In the genomic region with DNA sequence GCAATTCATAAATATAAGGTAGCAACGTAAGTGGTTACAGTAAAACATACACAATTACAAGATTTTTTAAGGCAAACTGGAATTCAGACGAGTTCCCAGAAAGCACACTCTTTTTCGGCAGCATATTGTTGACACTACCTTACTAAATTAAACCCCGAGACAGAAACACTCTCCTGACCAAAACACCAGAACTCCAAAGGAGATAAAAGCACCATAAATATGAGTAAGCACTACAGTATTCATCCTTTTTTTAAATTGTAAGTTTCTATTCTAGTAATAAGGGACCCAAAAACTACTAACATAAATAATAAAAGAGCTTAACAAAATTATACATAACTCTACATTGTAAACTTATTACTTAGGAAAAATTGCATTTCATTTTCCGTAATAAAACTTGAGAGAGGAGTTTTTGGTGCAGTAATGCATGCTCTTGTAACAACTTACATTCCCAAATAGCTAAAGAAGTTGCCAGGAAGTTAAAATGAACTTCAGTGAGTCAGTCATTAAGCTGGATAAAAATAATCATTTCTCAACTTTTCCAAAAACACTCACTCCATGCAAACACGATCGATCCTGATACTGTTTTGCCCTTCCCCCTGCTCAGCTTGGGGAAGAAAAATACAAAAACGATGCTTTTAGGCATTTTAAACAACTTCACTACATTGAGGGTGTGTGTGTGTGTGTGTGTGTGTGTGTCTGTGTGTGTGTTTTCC, we compare ENCODE assay signal across 8 cellular contexts. TPM values are rescaled to one million over a fixed set of nuclear protein-coding genes. Genes with fewer than 3 reads are reported as not detected.
DNase-seq lines count a peak whose midpoint lies in the region; ATAC-seq and TF ChIP-seq lines count a peak whose summit lies in the region.

No MANE protein-coding gene starts in this region.

- H2AFZ ChIP-seq in PC-9 (0 out of 2 replicates have a peak overlapping the region, but pooled peaks have one; percentile 74), parathyroid adenoma (no peak overlapping the region)

- DNase-seq in EH (ENCODE audit: low read depth) (peak; percentile 67), PC-9 (no peak), esophagus muscularis mucosa (ENCODE audit: extremely low spot score) (no peak), NCI-H1092 treated with DMSO at 0.1 percent for 48 hours (lab: John Stamatoyannopoulos, UW) (no peak), mucosa of descending colon (no peak)

- no peak for TF ChIP-seq CTCF in PC-9 (conservative IDR thresholded peaks at IDR 0.05)
- no peak for TF ChIP-seq CTCF in esophagus muscularis mucosa (IDR thresholded peaks at IDR 0.05)
- TF ChIP-seq CTCF in parathyroid adenoma (IDR thresholded peaks at IDR 0.05): no peak
- TF ChIP-seq CTCF in mucosa of descending colon (IDR thresholded peaks at IDR 0.05): no peak

- H3K79me2 ChIP-seq in PC-9 (ENCODE audit: low read depth): peaks cover 50% of the 10 kb centered on the region
- no peaks in the 10 kb centered on the region for H3K79me2 ChIP-seq in parathyroid adenoma

- 21% methylated on average over 8 of the region's 8 CpGs for WGBS in esophagus muscularis mucosa

- no peak for ATAC-seq in GM19395 (IDR thresholded peaks at IDR 0.05; ENCODE audit: unreplicated experiment)
- no peak for ATAC-seq in GM19035 (IDR thresholded peaks at IDR 0.05; ENCODE audit: unreplicated experiment)
- no peak for ATAC-seq in mucosa of descending colon

- no peaks in the 10 kb centered on the region for H4K20me1 ChIP-seq in PC-9 (ENCODE audit: insufficient read depth)

- H3K4me3 ChIP-seq in PC-9: peak overlapping the region; percentile 85
- H3K4me3 ChIP-seq in esophagus muscularis mucosa: peak overlapping the region; percentile 75 to 99 (median 95)
- H3K4me3 ChIP-seq in parathyroid adenoma (ENCODE audit: low read depth, low read length): peak overlapping the region; percentile 66
- no peak overlapping the region for H3K4me3 ChIP-seq in mucosa of descending colon

- H3K9me3 ChIP-seq in PC-9 (ENCODE audit: insufficient read depth, low read depth) (no peaks in the 10 kb centered on the region), esophagus muscularis mucosa (no peaks in the 10 kb centered on the region), parathyroid adenoma (ENCODE audit: control insufficient read depth, low read length) (no peaks in the 10 kb centered on the region), mucosa of descending colon (no peaks in the 10 kb centered on the region)

- no peaks in the 10 kb centered on the region for H3F3A ChIP-seq in PC-9 (ENCODE audit: insufficient read depth, low read depth)

- TF ChIP-seq EP300 in esophagus muscularis mucosa (IDR thresholded peaks at IDR 0.05): no peak

- no peaks in the 10 kb centered on the region for H3K36me3 ChIP-seq in PC-9 (ENCODE audit: low read depth)
- H3K36me3 ChIP-seq in esophagus muscularis mucosa: no peaks in the 10 kb centered on the region
- no peaks in the 10 kb centered on the region for H3K36me3 ChIP-seq in parathyroid adenoma (ENCODE audit: control insufficient read depth, insufficient read depth, low read length)
- H3K36me3 ChIP-seq in mucosa of descending colon (ENCODE audit: low read depth): no peaks in the 10 kb centered on the region

- H3K4me1 ChIP-seq in PC-9 (replicated peaks; ENCODE audit: insufficient read depth) (peaks cover 12% of the 10 kb centered on the region), esophagus muscularis mucosa (peaks cover 16 to 35% (median 33%) of the 10 kb centered on the region in 4 donors), parathyroid adenoma (no peaks in the 10 kb centered on the region), mucosa of descending colon (ENCODE audit: low read depth) (peaks cover 5% of the 10 kb centered on the region)

- no peaks in the 10 kb centered on the region for H3K9me2 ChIP-seq in PC-9 (ENCODE audit: insufficient read depth)

- H3K27me3 ChIP-seq in PC-9 (ENCODE audit: insufficient read depth, low read depth) (no peaks in the 10 kb centered on the region), esophagus muscularis mucosa (no peaks in the 10 kb centered on the region), parathyroid adenoma (ENCODE audit: control insufficient read depth, insufficient read depth, low read length) (no peaks in the 10 kb centered on the region)

- H3K4me2 ChIP-seq in PC-9: peak overlapping the region; percentile 98
- peak overlapping the region; percentile 86 for H3K4me2 ChIP-seq in parathyroid adenoma (ENCODE audit: low read length)

- no peak for TF ChIP-seq POLR2A in esophagus muscularis mucosa (IDR thresholded peaks at IDR 0.05; ENCODE audit: low read depth)

- CTCF ChIA-PET in PC-9 (lab: Charles Lee): interaction anchor here (0.7 kb wide), 3 partner anchors 19 to 40 kb away, joined by 3 to 4 read pairs (median 4); no protein-coding TSS in a partner anchor

- intact Hi-C loops in PC-9 (cut with micrococcal nuclease; ENCODE audit: unreplicated experiment) (loop anchor here (10.0 kb wide), 3 partner anchors 272 to 388 kb away; a partner anchor contains a TSS), esophagus muscularis mucosa (cut with DNase I) (loop anchor here (10.0 kb wide), 6 partner anchors 88 to 708 kb away; a partner anchor contains a TSS), mucosa of descending colon (cut with DNase I, micrococcal nuclease) (no loop called here)

- BruUV-seq in PC-9 (replicated peaks; lab: Mats Ljungman, UMichigan): no TSS peak

- POLR2A ChIA-PET in PC-9 (lab: Charles Lee; ENCODE audit: unreplicated experiment): interaction anchor here (0.6 to 0.7 kb wide), 3 partner anchors 30 to 710 kb away, joined by 3 to 5 read pairs (median 3); no protein-coding TSS in a partner anchor

- no peak overlapping the region for H3K9ac ChIP-seq in parathyroid adenoma

- H3K27ac ChIP-seq in PC-9 (no peak overlapping the region), esophagus muscularis mucosa (replicated peaks in 1 of 4) (peak overlapping the region; percentile 85 to 91 (median 86)), parathyroid adenoma (no peak overlapping the region)

RNA-seq across cellular contexts. Expression of a gene that starts 2.0 kb away (rescaled TPM):
- total RNA-seq in PC-9 (2021) (16.1 and 21.4 TPM in 2 replicates), esophagus muscularis mucosa (10 to 100 TPM; 26.2 to 34.3 (median 32.5) TPM), mucosa of descending colon (10 to 100 TPM; 17.2 to 29.4 (median 21.2) TPM)

Comparison
In these comparisons a context has a peak if more than half of its experiments do, and no peak if none do; other contexts are left out.
1. H3K27ac ChIP-seq: peak in esophagus muscularis mucosa (4 of 4); none in PC-9 (single experiment) and parathyroid adenoma (single experiment).
2. intact Hi-C loops: an anchor here in PC-9 (10.0 kb wide) and esophagus muscularis mucosa (10.0 kb wide); none called in mucosa of descending colon.